26 cellular contexts compared by ENCODE assay signal in the genomic region with DNA sequence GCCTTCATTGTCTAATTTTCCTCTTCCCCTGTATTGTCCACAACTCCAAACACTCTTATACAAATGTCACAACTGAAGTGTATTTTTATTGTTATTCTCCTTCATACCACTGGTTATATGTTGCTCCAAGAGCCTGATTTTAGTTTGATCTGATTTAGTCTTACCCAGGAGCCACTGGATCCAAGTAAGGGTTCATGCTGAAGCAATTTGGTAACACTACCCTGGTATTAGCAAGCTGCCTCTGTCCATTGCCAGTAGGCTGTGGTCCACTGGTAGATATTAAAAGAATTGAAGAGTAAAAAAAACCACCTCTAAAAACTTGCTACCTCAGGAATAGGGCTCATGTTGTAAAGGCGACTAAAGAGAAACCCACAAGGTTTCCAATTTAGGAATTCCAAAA.
"Had no signal": no experiment of that assay in that cellular context is flagged by ENCODE, and none has a peak within 500 bp of the region (broad histone marks: within the 10 kb centered on the region; RNA-seq: fewer than 3 reads in every experiment).

No MANE protein-coding gene starts in this region.

- H3K36me3 ChIP-seq: colonic mucosa, esophagus squamous epithelium, left lung, lower lobe of right lung had no signal

- H3K4me2 ChIP-seq: hepatocyte had no signal

- ATAC-seq: effector memory CD8-positive, alpha-beta T cell; esophagus mucosa; gastroesophageal sphincter; heart left ventricle; left cardiac atrium; left lung; left ventricle myocardium superior; lower lobe of right lung had no signal

- H3K9me3 Mint-ChIP-seq: dendritic cell treated with granulocyte-macrophage colony-stimulating factor and Interleukin-4, amounts not matched to agents 40 ng/mL and 50 ng/mL, for 4 days; effector memory CD8-positive, alpha-beta T cell; endodermal cell had no signal

- H3K4me1 Mint-ChIP-seq: endodermal cell had no signal

- H3K79me2 ChIP-seq: hepatocyte had no signal

- H3K27ac Mint-ChIP-seq: dendritic cell treated with granulocyte-macrophage colony-stimulating factor and Interleukin-4, amounts not matched to agents 40 ng/mL and 50 ng/mL, for 4 days; effector memory CD8-positive, alpha-beta T cell; endodermal cell; mesothelial cell of epicardium had no signal

- H3K4me3 ChIP-seq: colonic mucosa, esophagus squamous epithelium, gastroesophageal sphincter, heart left ventricle, hepatocyte, left lung, lower lobe of right lung had no signal

- FAIRE-seq: endometrium, islet of Langerhans, keratinocyte had no signal

- H3K4me1 ChIP-seq: colonic mucosa, esophagus squamous epithelium, gastroesophageal sphincter, heart left ventricle, left lung, lower lobe of right lung had no signal

- H3K27ac ChIP-seq: colonic mucosa, epithelial cell of prostate, esophagus squamous epithelium, gastroesophageal sphincter, heart left ventricle, hepatocyte, left lung, lower lobe of right lung had no signal

- H3K4me3 Mint-ChIP-seq: dendritic cell treated with granulocyte-macrophage colony-stimulating factor and Interleukin-4, amounts not matched to agents 40 ng/mL and 50 ng/mL, for 4 days; effector memory CD8-positive, alpha-beta T cell; endodermal cell; mesothelial cell of epicardium had no signal

- H2AFZ ChIP-seq: hepatocyte had no signal

- H3K27me3 ChIP-seq: colonic mucosa, gastroesophageal sphincter, hepatocyte, left lung had no signal

- DNase-seq: cerebellar nuclear complex; colonic mucosa; cortex of kidney; effector CD8-positive, alpha-beta T cell; effector memory CD8-positive, alpha-beta T cell; endodermal cell; erythroblast; esophagus squamous epithelium; foreskin fibroblast; foreskin melanocyte; heart left ventricle; hypothalamus; left cardiac atrium; left lung; left ventricle myocardium superior; lower lobe of right lung; mesenchymal stem cell had no signal

- H3K9me3 ChIP-seq: colonic mucosa, esophagus squamous epithelium, gastroesophageal sphincter, left lung, lower lobe of right lung had no signal

- H3K27me3 Mint-ChIP-seq: dendritic cell treated with granulocyte-macrophage colony-stimulating factor and Interleukin-4, amounts not matched to agents 40 ng/mL and 50 ng/mL, for 4 days; effector memory CD8-positive, alpha-beta T cell had no signal
